ENCODE assay signal across 22 cellular contexts in genomic region chr11:106939157-106939556, GRCh38.
"Had no signal": no experiment of that assay in that cellular context is flagged by ENCODE, and none has a peak within 500 bp of the region (broad histone marks: within the 10 kb centered on the region; RNA-seq: fewer than 3 reads in every experiment).

No MANE protein-coding gene starts in this region.

- H3K27me3 Mint-ChIP-seq: activated naive CD8-positive, alpha-beta T cell treated with anti-CD3 and anti-CD28 coated beads, Interleukin-2, amount 10 ng/mL, durations not matched to agents 7 days and 5 days; central memory CD8-positive, alpha-beta T cell; naive thymus-derived CD4-positive, alpha-beta T cell; stimulated activated naive CD8-positive, alpha-beta T cell treated with anti-CD3 and anti-CD28 coated beads, Interleukin-15, amount 100 ng/mL, for 72 hours had no signal

- H3K9me3 ChIP-seq: breast epithelium, left ventricle myocardium inferior, tibial artery had no signal

- DNase-seq: activated CD8-positive, alpha-beta memory T cell treated with anti-CD3 and anti-CD28 coated beads for 24 hours; activated CD8-positive, alpha-beta memory T cell treated with anti-CD3 and anti-CD28 coated beads, Interleukin-2, amount 50 U/mL, for 4 hours; activated naive CD4-positive, alpha-beta T cell treated with anti-CD3 and anti-CD28 coated beads for 36 hours; activated naive CD8-positive, alpha-beta T cell treated with anti-CD3 and anti-CD28 coated beads, Interleukin-2, amount 10 ng/mL, durations not matched to agents 7 days and 5 days; activated T-cell treated with anti-CD3 and anti-CD28 coated beads, Interleukin-2, amount 50 U/mL, for 4 hours; amniotic stem cell; effector memory CD4-positive, alpha-beta T cell; foreskin keratinocyte; left ventricle myocardium inferior; naive thymus-derived CD4-positive, alpha-beta T cell; occipital lobe; posterior cingulate gyrus; small intestine; stimulated activated CD4-positive, alpha-beta T cell treated with anti-CD3 and anti-CD28 coated beads, Interleukin-2, amount 100 ng/mL, for 24 hours; stimulated activated naive CD8-positive, alpha-beta T cell treated with anti-CD3 and anti-CD28 coated beads, Interleukin-15, amount 100 ng/mL, for 72 hours; tibial artery had no signal

- H3K36me3 ChIP-seq: breast epithelium, left ventricle myocardium inferior, tibial artery had no signal

- H3K27me3 ChIP-seq: breast epithelium, foreskin keratinocyte, tibial artery had no signal

- H3K9me3 Mint-ChIP-seq: activated naive CD4-positive, alpha-beta T cell treated with anti-CD3 and anti-CD28 coated beads for 36 hours; activated naive CD8-positive, alpha-beta T cell treated with anti-CD3 and anti-CD28 coated beads, Interleukin-2, amount 10 ng/mL, durations not matched to agents 7 days and 5 days; activated T-cell treated with anti-CD3 and anti-CD28 coated beads, Interleukin-2, amount 50 U/mL, for 4 hours; neural crest cell; WTC11 had no signal

- H3K4me3 Mint-ChIP-seq: activated naive CD4-positive, alpha-beta T cell treated with anti-CD3 and anti-CD28 coated beads for 36 hours; activated naive CD8-positive, alpha-beta T cell treated with anti-CD3 and anti-CD28 coated beads, Interleukin-2, amount 10 ng/mL, durations not matched to agents 7 days and 5 days; activated T-cell treated with anti-CD3 and anti-CD28 coated beads, Interleukin-2, amount 50 U/mL, for 4 hours; central memory CD8-positive, alpha-beta T cell; naive thymus-derived CD4-positive, alpha-beta T cell; neural crest cell; stimulated activated effector memory CD8-positive, alpha-beta T cell treated with anti-CD3 and anti-CD28 coated beads, Interleukin-12 subunit alpha, Interleukin-12 subunit beta, amount 100 ng/mL, for 72 hours; stimulated activated naive CD8-positive, alpha-beta T cell treated with anti-CD3 and anti-CD28 coated beads, Interleukin-15, amount 100 ng/mL, for 72 hours; WTC11 had no signal

- H3K36me3 Mint-ChIP-seq: activated naive CD8-positive, alpha-beta T cell treated with anti-CD3 and anti-CD28 coated beads, Interleukin-2, amount 10 ng/mL, durations not matched to agents 7 days and 5 days; naive thymus-derived CD4-positive, alpha-beta T cell; stimulated activated effector memory CD8-positive, alpha-beta T cell treated with anti-CD3 and anti-CD28 coated beads, Interleukin-12 subunit alpha, Interleukin-12 subunit beta, amount 100 ng/mL, for 72 hours; WTC11 had no signal

- H3K27ac Mint-ChIP-seq: activated naive CD4-positive, alpha-beta T cell treated with anti-CD3 and anti-CD28 coated beads for 36 hours; activated naive CD8-positive, alpha-beta T cell treated with anti-CD3 and anti-CD28 coated beads, Interleukin-2, amount 10 ng/mL, durations not matched to agents 7 days and 5 days; naive thymus-derived CD4-positive, alpha-beta T cell; stimulated activated effector memory CD8-positive, alpha-beta T cell treated with anti-CD3 and anti-CD28 coated beads, Interleukin-12 subunit alpha, Interleukin-12 subunit beta, amount 100 ng/mL, for 72 hours; stimulated activated naive CD8-positive, alpha-beta T cell treated with anti-CD3 and anti-CD28 coated beads, Interleukin-15, amount 100 ng/mL, for 72 hours; WTC11 had no signal

- H3K27ac ChIP-seq: breast epithelium, foreskin keratinocyte, left ventricle myocardium inferior, tibial artery had no signal

- H3K4me1 Mint-ChIP-seq: activated naive CD8-positive, alpha-beta T cell treated with anti-CD3 and anti-CD28 coated beads, Interleukin-2, amount 10 ng/mL, durations not matched to agents 7 days and 5 days; central memory CD8-positive, alpha-beta T cell; naive thymus-derived CD4-positive, alpha-beta T cell; neural crest cell; stimulated activated effector memory CD8-positive, alpha-beta T cell treated with anti-CD3 and anti-CD28 coated beads, Interleukin-12 subunit alpha, Interleukin-12 subunit beta, amount 100 ng/mL, for 72 hours; stimulated activated naive CD8-positive, alpha-beta T cell treated with anti-CD3 and anti-CD28 coated beads, Interleukin-15, amount 100 ng/mL, for 72 hours had no signal

- H3K4me3 ChIP-seq: breast epithelium, left ventricle myocardium inferior, tibial artery had no signal

- H3K4me1 ChIP-seq: breast epithelium, foreskin keratinocyte, left ventricle myocardium inferior, tibial artery had no signal

- ATAC-seq: activated T-cell treated with anti-CD3 and anti-CD28 coated beads, Interleukin-2, amount 50 U/mL, for 4 hours; foreskin keratinocyte; naive thymus-derived CD4-positive, alpha-beta T cell; sciatic nerve; stimulated activated effector memory CD8-positive, alpha-beta T cell treated with anti-CD3 and anti-CD28 coated beads, Interleukin-12 subunit alpha, Interleukin-12 subunit beta, amount 100 ng/mL, for 72 hours; stimulated activated naive CD8-positive, alpha-beta T cell treated with anti-CD3 and anti-CD28 coated beads, Interleukin-15, amount 100 ng/mL, for 72 hours; WTC11 had no signal
